In the genomic region with DNA sequence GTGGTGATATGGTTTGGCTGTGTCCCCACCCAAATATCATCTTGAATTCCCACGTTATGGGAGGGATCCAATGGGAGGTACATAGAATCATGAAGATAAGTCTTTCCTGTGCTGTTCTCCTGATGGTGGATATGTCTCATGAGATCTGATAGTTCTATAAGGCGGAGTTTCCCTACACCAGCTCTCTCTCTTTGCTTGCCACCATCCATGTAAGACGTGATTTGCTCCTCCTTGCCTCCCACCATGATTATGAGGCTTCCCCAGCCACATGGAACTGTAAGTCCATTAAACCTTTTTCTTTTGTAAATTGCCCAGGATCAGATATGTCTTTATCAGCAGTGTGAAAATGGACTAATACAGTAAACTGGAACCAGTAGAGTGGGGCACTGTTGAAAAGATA, we compare ENCODE assay signal across 39 cellular contexts. TPM values are rescaled to one million over a fixed set of nuclear protein-coding genes. Genes with fewer than 3 reads are reported as not detected.
DNase-seq lines count a peak whose midpoint lies in the region; ATAC-seq, FAIRE-seq and TF ChIP-seq lines count a peak whose summit lies in the region.
"Had no signal": no experiment of that assay in that cellular context is flagged by ENCODE, and none has a peak within 500 bp of the region (broad histone marks: within the 10 kb centered on the region; RNA-seq: fewer than 3 reads in every experiment).

No MANE protein-coding gene starts in this region.

- POLR2A ChIA-PET in HepG2 (lab: Yijun Ruan, JAX) (no interaction called here), HEK293 (lab: Yijun Ruan, JAX) (no interaction called here), K562 (lab: Yijun Ruan, JAX) (no interaction called here)

- 19% methylated on average over 3 of the region's 3 CpGs for WGBS in HepG2 (ENCODE audit: low lambda C conversion rate)
- WGBS in right lobe of liver (ENCODE audit: insufficient coverage, low coverage, low lambda C conversion rate, missing lambda C conversion rate): 41% methylated on average over 3 of the region's 3 CpGs
- 4% methylated on average over 3 of the region's 3 CpGs for WGBS in K562 (ENCODE audit: insufficient coverage, low coverage, missing lambda C conversion rate)
- WGBS in esophagus muscularis mucosa: 59% methylated on average over 3 of the region's 3 CpGs
- 77% methylated on average over 3 of the region's 3 CpGs for WGBS in hepatocyte (ENCODE audit: low lambda C conversion rate, missing lambda C conversion rate)

- ATAC-seq in HepG2 (no peak), right lobe of liver (no peak), K562 (no peak)
- ATAC-seq: A549; CD8-positive, alpha-beta T cell had no signal

- H3K79me2 ChIP-seq in HepG2 (ENCODE audit: insufficient read depth, low read length): no peaks in the 10 kb centered on the region
- no peaks in the 10 kb centered on the region for H3K79me2 ChIP-seq in K562 (ENCODE audit: control insufficient read depth, insufficient read depth, low read length)
- no peaks in the 10 kb centered on the region for H3K79me2 ChIP-seq in hepatocyte

- H3K9ac ChIP-seq in HepG2 (ENCODE audit: insufficient read depth, low read depth, low read length) (no peak overlapping the region), K562 (ENCODE audit: insufficient read depth in 1 of 2, low read depth in 2 of 2, low read length in 2 of 2) (no peak overlapping the region)
- H3K9ac ChIP-seq: BLaER1; BLaER1 treated with 17β-estradiol and CSF1 and Interleukin-3, amounts not matched to agents 10 nM and 100 nM had no signal

- no peaks in the 10 kb centered on the region for H3K9me1 ChIP-seq in K562 (ENCODE audit: control insufficient read depth, insufficient read depth, low read length)

- TF ChIP-seq POLR2A in HepG2 (IDR thresholded peaks at IDR 0.05; ENCODE audit: insufficient read depth in 1 of 2, low read depth in 2 of 2, low read length in 2 of 2): no peak
- no peak for TF ChIP-seq POLR2A in right lobe of liver (IDR thresholded peaks at IDR 0.05)
- TF ChIP-seq POLR2A in K562 (conservative IDR thresholded peaks at IDR 0.05): no peak
- no peak for TF ChIP-seq POLR2A in esophagus muscularis mucosa (IDR thresholded peaks at IDR 0.05; ENCODE audit: low read depth)

- no peak overlapping the region for H2AFZ ChIP-seq in HepG2 (ENCODE audit: low read length)
- no peak overlapping the region for H2AFZ ChIP-seq in K562 (ENCODE audit: low read depth, low read length)
- H2AFZ ChIP-seq in hepatocyte: no peak overlapping the region

- H3K36me3 ChIP-seq in HepG2 (replicated peaks in 1 of 2; ENCODE audit: control insufficient read depth in 1 of 2, insufficient read depth in 2 of 2, low read length in 2 of 2) (no peaks in the 10 kb centered on the region), right lobe of liver (no peaks in the 10 kb centered on the region), HEK293 (ENCODE audit: control insufficient read depth in 2 of 2, insufficient read depth in 1 of 2, low read length in 2 of 2) (no peaks in the 10 kb centered on the region), K562 (ENCODE audit: control insufficient read depth, insufficient read depth, low read length) (no peaks in the 10 kb centered on the region), esophagus muscularis mucosa (no peaks in the 10 kb centered on the region), hepatocyte (replicated peaks; ENCODE audit: insufficient read depth, low read depth) (no peaks in the 10 kb centered on the region)
- H3K36me3 ChIP-seq: BE2C; BLaER1; BLaER1 treated with 17β-estradiol and CSF1 and Interleukin-3, amounts not matched to agents 10 nM and 100 nM had no signal

- no TSS peak for BruUV-seq in HepG2 (replicated peaks; lab: Mats Ljungman, UMichigan)
- BruUV-seq in K562 (replicated peaks; lab: Mats Ljungman, UMichigan): no TSS peak

- H4K20me1 ChIP-seq in HepG2 (ENCODE audit: insufficient read depth, low read length) (no peaks in the 10 kb centered on the region), K562 (replicated peaks; ENCODE audit: control insufficient read depth, insufficient read depth, low read length) (no peaks in the 10 kb centered on the region), hepatocyte (ENCODE audit: insufficient read depth, poor library complexity, severe bottlenecking) (no peaks in the 10 kb centered on the region)
- H4K20me1 ChIP-seq: BLaER1; BLaER1 treated with 17β-estradiol and CSF1 and Interleukin-3, amounts not matched to agents 10 nM and 100 nM had no signal

- H3K27me3 ChIP-seq in HepG2 (ENCODE audit: control insufficient read depth in 1 of 2, insufficient read depth in 2 of 2, low read length in 2 of 2): no peaks in the 10 kb centered on the region
- no peaks in the 10 kb centered on the region for H3K27me3 ChIP-seq in right lobe of liver
- H3K27me3 ChIP-seq in K562 (ENCODE audit: control insufficient read depth in 2 of 2, insufficient read depth in 2 of 2, low read length in 2 of 2): no peaks in the 10 kb centered on the region; a peak in 1 of 5 replicates
- H3K27me3 ChIP-seq in esophagus muscularis mucosa: no peaks in the 10 kb centered on the region
- H3K27me3 ChIP-seq in hepatocyte: no peaks in the 10 kb centered on the region
- H3K27me3 ChIP-seq: BE2C; BLaER1; BLaER1 treated with 17β-estradiol and CSF1 and Interleukin-3, amounts not matched to agents 10 nM and 100 nM had no signal

- CTCF ChIA-PET in HepG2 (lab: Yijun Ruan, JAX; ENCODE audit: low intra/inter-chr PET ratio, low total read pairs): no interaction called here
- CTCF ChIA-PET in HEK293 (lab: Yijun Ruan, JAX): no interaction called here
- CTCF ChIA-PET in K562 (lab: Yijun Ruan, JAX; ENCODE audit: low intra/inter-chr PET ratio): no interaction called here

- no peak for TF ChIP-seq EP300 in HepG2 (IDR thresholded peaks at IDR 0.05; ENCODE audit: low read depth in 2 of 2, low read length in 2 of 2)
- TF ChIP-seq EP300 in HepG2 (CRISPR knock-in tag; IDR thresholded peaks at IDR 0.05; ENCODE audit: borderline replicate concordance): no peak
- no peak for TF ChIP-seq EP300 in K562 (IDR thresholded peaks at IDR 0.05; ENCODE audit: low read length)
- TF ChIP-seq EP300 in esophagus muscularis mucosa (IDR thresholded peaks at IDR 0.05): no peak

- no peak for TF ChIP-seq RAD21 in HepG2 (CRISPR knock-in tag; IDR thresholded peaks at IDR 0.05)
- TF ChIP-seq RAD21 in K562 (CRISPR knock-in tag; conservative IDR thresholded peaks at IDR 0.05 in 1 of 2, IDR thresholded peaks at IDR 0.05 in 1 of 2): no peak

- in situ Hi-C loops in HepG2 (cut with HindIII; ENCODE audit: extremely low pct_ligation_motif_present, low pct_unique_long_range_greater_than_20kb) (no loop called here), K562 (cut with MboI) (no loop called here)

- peaks cover 38% of the 10 kb centered on the region for H3K9me3 ChIP-seq in HepG2 (ENCODE audit: low read length)
- no peaks in the 10 kb centered on the region for H3K9me3 ChIP-seq in right lobe of liver
- H3K9me3 ChIP-seq in HEK293 (ENCODE audit: control insufficient read depth, insufficient read depth, low read depth, low read length): no peaks in the 10 kb centered on the region
- H3K9me3 ChIP-seq in K562 (replicated peaks; ENCODE audit: control insufficient read depth, insufficient read depth, low read depth, low read length): no peaks in the 10 kb centered on the region
- peaks cover 0 to 22% (median 8%) of the 10 kb centered on the region in 4 donors for H3K9me3 ChIP-seq in esophagus muscularis mucosa
- no peaks in the 10 kb centered on the region for H3K9me3 ChIP-seq in hepatocyte (ENCODE audit: low read depth)
- H3K9me3 ChIP-seq: A549, BE2C, Caco-2 had no signal

- H3K4me3 ChIP-seq in HepG2 (replicated peaks in 1 of 3; ENCODE audit: insufficient read depth in 1 of 3, low read depth in 2 of 3, low read length in 3 of 3) (no peak overlapping the region), right lobe of liver (no peak overlapping the region), HEK293 (ENCODE audit: low read depth, low read length) (no peak overlapping the region), K562 (no peak overlapping the region), esophagus muscularis mucosa (no peak overlapping the region), hepatocyte (no peak overlapping the region)
- H3K4me3 ChIP-seq: A549; BLaER1; BLaER1 treated with 17β-estradiol and CSF1 and Interleukin-3, amounts not matched to agents 10 nM and 100 nM had no signal

- H3K4me1 ChIP-seq in HepG2 (ENCODE audit: insufficient read depth, low read length): peaks cover 19% of the 10 kb centered on the region
- H3K4me1 ChIP-seq in right lobe of liver: peaks cover 0 to 13% (median 3%) of the 10 kb centered on the region in 4 donors
- no peaks in the 10 kb centered on the region for H3K4me1 ChIP-seq in HEK293 (ENCODE audit: control insufficient read depth, insufficient read depth, low read length)
- H3K4me1 ChIP-seq in K562 (replicated peaks in 1 of 2; ENCODE audit: control insufficient read depth in 2 of 2, insufficient read depth in 2 of 2, low read length in 2 of 2): no peaks in the 10 kb centered on the region; a peak in 1 of 5 replicates
- H3K4me1 ChIP-seq in esophagus muscularis mucosa: no peaks in the 10 kb centered on the region
- H3K4me1 ChIP-seq in hepatocyte (ENCODE audit: insufficient read depth): no peaks in the 10 kb centered on the region
- H3K4me1 ChIP-seq: A549; BE2C; BLaER1; BLaER1 treated with 17β-estradiol and CSF1 and Interleukin-3, amounts not matched to agents 10 nM and 100 nM had no signal

- FAIRE-seq in HepG2 (lab: Jason Lieb, UNC) (no peak), K562 (lab: Jason Lieb, UNC) (no peak), GM19239 (lab: Jason Lieb, UNC) (no peak)
- FAIRE-seq: A204.1, A549, D721Med had no signal

- H3K27ac ChIP-seq in HepG2 (ENCODE audit: extremely low read length, insufficient read depth, low read length) (no peak overlapping the region), right lobe of liver (no peak overlapping the region), HEK293 (ENCODE audit: extremely low read depth, low read depth, low read length) (no peak overlapping the region), K562 (ENCODE audit: extremely low read depth, low read depth, low read length) (no peak overlapping the region), esophagus muscularis mucosa (replicated peaks in 1 of 4) (no peak overlapping the region), hepatocyte (no peak overlapping the region)
- H3K27ac ChIP-seq: 22Rv1; A549; BLaER1; BLaER1 treated with 17β-estradiol and CSF1 and Interleukin-3, amounts not matched to agents 10 nM and 100 nM; C4-2B had no signal

- DNase-seq in HepG2 (ENCODE audit: low spot score) (no peak), right lobe of liver (no peak), K562 (ENCODE audit: extremely low read depth in 1 of 4, low spot score in 3 of 4) (no peak), esophagus muscularis mucosa (ENCODE audit: extremely low spot score) (peak; percentile 34), GM19239 (ENCODE audit: insufficient read length, low spot score) (no peak), hepatocyte (ENCODE audit: low spot score) (no peak)
- DNase-seq in stimulated activated CD4-positive, alpha-beta T cell treated with anti-CD3 and anti-CD28 coated beads, Interleukin-12 subunit alpha, Interleukin-12 subunit beta, amount 100 ng/mL, for 4 hours: no peak
- DNase-seq: 8988T; ACHN; AML-193; BE2C; C1 segment of cervical spinal cord; Caco-2; Calu3; CD4-positive, alpha-beta memory T cell; CD4-positive, alpha-beta T cell; CD4-positive, CD25-positive, alpha-beta regulatory T cell; CD8-positive, alpha-beta memory T cell; CD8-positive, alpha-beta T cell; COR-L47; DMS 273 treated with DMSO at 0.1 percent for 48 hours; DMS153; DMS53; DMS79; DMS79 treated with DMSO at 0.1 percent for 48 hours; DND-41; EL had no signal

- H3K4me2 ChIP-seq in HepG2 (ENCODE audit: low read depth, low read length) (no peak overlapping the region), K562 (ENCODE audit: insufficient read depth, low read length) (no peak overlapping the region), hepatocyte (no peak overlapping the region)
- H3K4me2 ChIP-seq: A549; BLaER1; BLaER1 treated with 17β-estradiol and CSF1 and Interleukin-3, amounts not matched to agents 10 nM and 100 nM had no signal

- TF ChIP-seq CTCF in HepG2 (CRISPR knock-in tag; IDR thresholded peaks at IDR 0.05) (no peak), right lobe of liver (IDR thresholded peaks at IDR 0.05) (no peak), HEK293 (tag by site-specific recombination; IDR thresholded peaks at IDR 0.05) (no peak), K562 (IDR thresholded peaks at IDR 0.05 in 2 of 3, conservative IDR thresholded peaks at IDR 0.05 in 1 of 3; ENCODE audit: insufficient read depth in 2 of 3, low read depth in 1 of 3, low read length in 3 of 3) (no peak), esophagus muscularis mucosa (IDR thresholded peaks at IDR 0.05) (no peak), hepatocyte (IDR thresholded peaks at IDR 0.05; ENCODE audit: poor library complexity) (no peak)

- intact Hi-C loops in HepG2 (cut with micrococcal nuclease; ENCODE audit: unreplicated experiment) (no loop called here), right lobe of liver (cut with DNase I) (no loop called here), K562 (cut with micrococcal nuclease) (no loop called here), esophagus muscularis mucosa (cut with DNase I) (no loop called here)

- H3K9me2 ChIP-seq in hepatocyte (replicated peaks; ENCODE audit: insufficient read depth): no peaks in the 10 kb centered on the region

RNA-seq across cellular contexts. Expression of gene HSD17B13, which starts 39.5 kb away (rescaled TPM):
- 0.04 TPM in 1 of 2 replicates, not detected in the other for total RNA-seq in HepG2 (2016; rRNA removed; fragmentation: Illumina TruSeq; extraction: Trizol)
- total RNA-seq in HepG2 (2016; cell fraction: cytosol; rRNA removed; fragmentation: Illumina TruSeq; extraction: Trizol; ENCODE audit: low read depth): not detected in 2 replicates
- total RNA-seq in HepG2 (2016; cell fraction: insoluble cytoplasmic fraction; rRNA removed; fragmentation: Illumina TruSeq; extraction: Trizol): 0.07 and 0.11 TPM in 2 replicates
- not detected in 2 replicates for total RNA-seq in HepG2 (2016; cell fraction: membrane; rRNA removed; fragmentation: Illumina TruSeq; extraction: Trizol)
- 0.16 and 0.34 TPM in 2 replicates for total RNA-seq in HepG2 (2016; cell fraction: nucleus; rRNA removed; fragmentation: Illumina TruSeq; extraction: Trizol)
- 0.15 and 0.27 TPM in 2 replicates for polyA plus RNA-seq in HepG2 (2011; rRNA removed)
- polyA plus RNA-seq in HepG2 (2011; cell fraction: cytosol; rRNA removed): 0.13 TPM in 2 replicates
- polyA plus RNA-seq in HepG2 (2011; cell fraction: nucleus; rRNA removed): 0.32 and 0.40 TPM in 2 replicates
- 0.59 and 1.4 TPM in 2 replicates for polyA plus RNA-seq in HepG2 (2012)
- 0.06 TPM in 1 of 2 replicates, not detected in the other for polyA plus RNA-seq in HepG2 (2016; cell fraction: cytosol; fragmentation: Illumina TruSeq; extraction: Trizol; ENCODE audit: low read depth)
- not detected in 2 replicates for polyA plus RNA-seq in HepG2 (2016; cell fraction: insoluble cytoplasmic fraction; fragmentation: Illumina TruSeq; extraction: Trizol; ENCODE audit: low read depth)
- polyA plus RNA-seq in HepG2 (2016; cell fraction: membrane; fragmentation: Illumina TruSeq; extraction: Trizol; ENCODE audit: low read depth): not detected in 2 replicates
- polyA plus RNA-seq in HepG2 (2016; cell fraction: nucleus; fragmentation: Illumina TruSeq; extraction: Trizol; ENCODE audit: insufficient read depth, low read depth): 0.53 and 0.68 TPM in 2 replicates
- polyA minus RNA-seq in HepG2 (2011; rRNA and poly(A)+ RNA removed; ENCODE audit: low replicate concordance): 0.07 TPM in 1 of 2 replicates, not detected in the other
- polyA minus RNA-seq in HepG2 (2011; cell fraction: cytosol; rRNA and poly(A)+ RNA removed): not detected in 2 replicates
- 0.37 and 0.52 TPM in 2 replicates for polyA minus RNA-seq in HepG2 (2011; cell fraction: nucleus; rRNA and poly(A)+ RNA removed)
- 100 to 1,000 TPM in 2 of 6 experiments, 10 to 100 TPM in 4; 27.1 to 181 (median 65.3) TPM for total RNA-seq in right lobe of liver
- 0.30 and 0.99 TPM in 2 replicates for total RNA-seq in K562 (2011; cell fraction: chromatin; rRNA removed; ENCODE audit: low replicate concordance)
- total RNA-seq in K562 (2011; cell fraction: nucleolus; rRNA removed): 0.17 and 0.26 TPM in 2 replicates
- 0.73 and 0.76 TPM in 2 replicates for total RNA-seq in K562 (2011; cell fraction: nucleoplasm; rRNA removed)
- total RNA-seq in K562 (2014; rRNA removed): 0.05 and 0.08 TPM in 2 replicates
- 0.29 and 0.35 TPM in 2 replicates for total RNA-seq in K562 (2014; rRNA removed; fragmentation: Illumina TruSeq; extraction: Trizol)
- total RNA-seq in K562 (2015; rRNA removed; fragmentation: Illumina TruSeq; extraction: Trizol): 0.15 and 0.29 TPM in 2 replicates
- 0.18 and 0.20 TPM in 2 replicates for total RNA-seq in K562 (2021)
- polyA plus RNA-seq in K562 (2011; rRNA removed): 0.36 and 0.57 TPM in 2 replicates
- 0.06 and 0.22 TPM in 2 replicates for polyA plus RNA-seq in K562 (2011; cell fraction: cytosol; rRNA removed)
- 0.26 and 0.58 TPM in 2 replicates for polyA plus RNA-seq in K562 (2011; cell fraction: nucleus; rRNA removed)
- polyA plus RNA-seq in K562 (2012): 0.07 and 0.19 TPM in 2 replicates
- 0.14 and 0.31 TPM in 2 replicates for polyA plus RNA-seq in K562 (2014; fragmentation: Illumina TruSeq; extraction: Trizol)
- under 1 TPM; 0.10 to 0.14 TPM for polyA plus RNA-seq in K562 (2014; fragmentation: Nextera tagmentation; extraction: Ambion mirVana)
- polyA plus RNA-seq in K562 (2014; rRNA removed): 0.22 and 0.33 TPM in 2 replicates
- 0.49 and 0.60 TPM in 2 replicates for polyA minus RNA-seq in K562 (2011; rRNA and poly(A)+ RNA removed)
- polyA minus RNA-seq in K562 (2011; cell fraction: cytosol; rRNA and poly(A)+ RNA removed): not detected in 2 replicates
- polyA minus RNA-seq in K562 (2011; cell fraction: nucleus; rRNA and poly(A)+ RNA removed): 0.27 and 0.33 TPM in 2 replicates
- total RNA-seq in esophagus muscularis mucosa: under 1 TPM; 0.45 to 0.83 (median 0.65) TPM
- total RNA-seq in hepatocyte: 0.52 and 1.00 TPM in 2 replicates
- 0.30 and 0.81 TPM in 2 replicates for polyA plus RNA-seq in hepatocyte
- total RNA-seq: A172, A673, Calu3, Daoy had no signal
- polyA plus RNA-seq: BJ; CD8-positive, alpha-beta memory T cell had no signal

Comparison
In these comparisons a context has a peak if more than half of its experiments do, and no peak if none do; other contexts are left out.
1. RNA of gene HSD17B13, which starts 39.5 kb away (total RNA-seq): 27.1 to 181 TPM in right lobe of liver; 0.52 to 1.00 TPM in hepatocyte, 0.45 to 0.83 TPM in esophagus muscularis mucosa, 0.05 to 0.99 TPM in K562 and 0.04 to 0.34 TPM in HepG2; every median in the first group is over 10 times any median in the second.
2. Of the 241 proteins assayed by ChIP-seq in both HepG2 and K562: peak only in HepG2: none; only in K562: none; in both: ZNF431; in neither: 240.